In the genomic region with DNA sequence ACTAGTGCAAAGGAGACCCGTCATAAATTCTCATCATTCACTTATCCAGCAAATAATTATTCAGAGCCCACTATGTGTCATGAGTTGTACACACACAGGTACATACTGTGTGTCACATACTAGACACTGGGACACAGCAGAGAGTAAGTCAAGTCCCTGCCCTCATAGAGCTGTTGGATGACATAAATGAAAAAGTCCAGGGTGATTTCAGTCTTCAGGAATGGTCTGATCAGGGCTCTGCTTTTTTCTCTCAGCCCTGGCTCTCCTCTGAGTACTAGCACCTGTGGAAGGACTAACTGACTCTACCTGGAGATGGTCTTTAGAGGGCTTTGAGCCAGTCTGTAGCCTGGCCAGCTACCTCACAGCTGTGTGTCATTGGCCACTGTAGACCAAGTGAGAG, we compare ENCODE assay signal across 20 cellular contexts.
DNase-seq lines count a peak whose midpoint lies in the region; ATAC-seq, FAIRE-seq and TF ChIP-seq lines count a peak whose summit lies in the region.
"Had no signal": no experiment of that assay in that cellular context is flagged by ENCODE, and none has a peak within 500 bp of the region (broad histone marks: within the 10 kb centered on the region; RNA-seq: fewer than 3 reads in every experiment).

No MANE protein-coding gene starts in this region.

- TF ChIP-seq RAD21 in K562 (CRISPR knock-in tag; conservative IDR thresholded peaks at IDR 0.05 in 1 of 2, IDR thresholded peaks at IDR 0.05 in 1 of 2): no peak

- H3K9me3 Mint-ChIP-seq in naive thymus-derived CD4-positive, alpha-beta T cell: peaks cover 0 to 2% (median 0%) of the 10 kb centered on the region in 11 donors
- H3K9me3 Mint-ChIP-seq in glutamatergic neuron (ENCODE audit: unreplicated experiment): no peaks in the 10 kb centered on the region
- H3K9me3 Mint-ChIP-seq: CD4-positive, alpha-beta T cell had no signal

- POLR2A ChIA-PET in K562 (lab: Yijun Ruan, JAX): no interaction called here
- POLR2A ChIA-PET in naive thymus-derived CD4-positive, alpha-beta T cell (lab: Charles Lee): no interaction called here

- WGBS in K562 (ENCODE audit: insufficient coverage, low coverage, missing lambda C conversion rate): 0% methylated on average over 1 of the region's 1 CpG

- no peaks in the 10 kb centered on the region for H3K9me1 ChIP-seq in K562 (ENCODE audit: control insufficient read depth, insufficient read depth, low read length)

- H3K9ac ChIP-seq in OCI-LY3 (ENCODE audit: low read length) (no peak overlapping the region), K562 (ENCODE audit: insufficient read depth in 1 of 2, low read depth in 2 of 2, low read length in 2 of 2) (no peak overlapping the region)
- H3K9ac ChIP-seq: GM23248 had no signal

- H2AFZ ChIP-seq in OCI-LY3 (ENCODE audit: low read depth, low read length): no peak overlapping the region
- no peak overlapping the region for H2AFZ ChIP-seq in K562 (ENCODE audit: low read depth, low read length)
- H2AFZ ChIP-seq: GM23248 had no signal

- no peak for TF ChIP-seq EP300 in K562 (IDR thresholded peaks at IDR 0.05; ENCODE audit: low read length)

- no peak overlapping the region for H3K4me3 Mint-ChIP-seq in naive thymus-derived CD4-positive, alpha-beta T cell
- no peak overlapping the region for H3K4me3 Mint-ChIP-seq in glutamatergic neuron (ENCODE audit: unreplicated experiment)
- H3K4me3 Mint-ChIP-seq: CD4-positive, alpha-beta T cell had no signal

- CTCF ChIA-PET in K562 (lab: Yijun Ruan, JAX; ENCODE audit: low intra/inter-chr PET ratio): no interaction called here
- CTCF ChIA-PET in naive thymus-derived CD4-positive, alpha-beta T cell (lab: Charles Lee): interaction anchor here (1.4 kb wide), 1 partner anchor 11 kb away, joined by 5 read pairs; no protein-coding TSS in a partner anchor

- H4K20me1 ChIP-seq in OCI-LY3 (ENCODE audit: insufficient read depth, low read length) (no peaks in the 10 kb centered on the region), K562 (replicated peaks; ENCODE audit: control insufficient read depth, insufficient read depth, low read length) (no peaks in the 10 kb centered on the region)

- H3K36me3 ChIP-seq in OCI-LY3 (replicated peaks; ENCODE audit: low read depth, low read length) (no peaks in the 10 kb centered on the region), K562 (ENCODE audit: control insufficient read depth, insufficient read depth, low read length) (no peaks in the 10 kb centered on the region)
- H3K36me3 ChIP-seq in naive thymus-derived CD4-positive, alpha-beta T cell (ENCODE audit: control insufficient read depth in 2 of 3, insufficient read depth in 3 of 3, low read length in 3 of 3): no peaks in the 10 kb centered on the region
- H3K36me3 ChIP-seq: BE2C, HAP-1 had no signal

- no peak overlapping the region for H3K27ac ChIP-seq in OCI-LY3 (ENCODE audit: low read length)
- H3K27ac ChIP-seq in K562 (ENCODE audit: extremely low read depth, low read depth, low read length): no peak overlapping the region
- no peak overlapping the region for H3K27ac ChIP-seq in naive thymus-derived CD4-positive, alpha-beta T cell (ENCODE audit: low read depth, low read length)
- H3K27ac ChIP-seq: C4-2B, GM23248, HL-60 had no signal

- H3K9me3 ChIP-seq in OCI-LY3 (ENCODE audit: insufficient read depth, low read length) (no peaks in the 10 kb centered on the region), K562 (replicated peaks; ENCODE audit: control insufficient read depth, insufficient read depth, low read depth, low read length) (no peaks in the 10 kb centered on the region)
- no peaks in the 10 kb centered on the region for H3K9me3 ChIP-seq in naive thymus-derived CD4-positive, alpha-beta T cell (ENCODE audit: control insufficient read depth in 2 of 3, low read length in 3 of 3)
- H3K9me3 ChIP-seq: BE2C, Caco-2, HAP-1 had no signal

- peaks cover 0 to 4% (median 0%) of the 10 kb centered on the region in 5 donors for H3K36me3 Mint-ChIP-seq in naive thymus-derived CD4-positive, alpha-beta T cell
- no peaks in the 10 kb centered on the region for H3K36me3 Mint-ChIP-seq in glutamatergic neuron (ENCODE audit: unreplicated experiment)

- H3K4me2 ChIP-seq in OCI-LY3 (ENCODE audit: low read length) (peak overlapping the region; percentile 8; the same call in 1 of the 2 replicates), K562 (ENCODE audit: insufficient read depth, low read length) (no peak overlapping the region)

- H3K27me3 ChIP-seq in OCI-LY3 (ENCODE audit: low read depth, low read length): no peaks in the 10 kb centered on the region
- H3K27me3 ChIP-seq in K562 (ENCODE audit: control insufficient read depth in 2 of 2, insufficient read depth in 2 of 2, low read length in 2 of 2): no peaks in the 10 kb centered on the region
- no peaks in the 10 kb centered on the region for H3K27me3 ChIP-seq in naive thymus-derived CD4-positive, alpha-beta T cell (ENCODE audit: control insufficient read depth in 2 of 2, insufficient read depth in 2 of 2, low read length in 2 of 2)
- H3K27me3 ChIP-seq: BE2C had no signal

- ATAC-seq in K562 (peak; percentile 41; the same call in 2 of the 3 replicates), GM19328 (IDR thresholded peaks at IDR 0.05; ENCODE audit: unreplicated experiment) (no peak)
- no peak for ATAC-seq in naive thymus-derived CD4-positive, alpha-beta T cell
- ATAC-seq: GM12878 had no signal

- H3K27me3 Mint-ChIP-seq in naive thymus-derived CD4-positive, alpha-beta T cell: peaks cover 0 to 53% (median 4%) of the 10 kb centered on the region in 5 donors
- H3K27me3 Mint-ChIP-seq in glutamatergic neuron (ENCODE audit: unreplicated experiment): peaks cover 4% of the 10 kb centered on the region
- H3K27me3 Mint-ChIP-seq: CD4-positive, alpha-beta T cell had no signal

- H3K4me3 ChIP-seq in OCI-LY3 (ENCODE audit: low read length) (no peak overlapping the region), K562 (no peak overlapping the region)
- H3K4me3 ChIP-seq in naive thymus-derived CD4-positive, alpha-beta T cell (ENCODE audit: low read length): no peak overlapping the region
- H3K4me3 ChIP-seq: GM12878, GM23248, HAP-1 had no signal

- H3K4me1 ChIP-seq in OCI-LY3 (ENCODE audit: low read length) (peaks cover 59% of the 10 kb centered on the region), K562 (replicated peaks in 1 of 2; ENCODE audit: control insufficient read depth in 2 of 2, insufficient read depth in 2 of 2, low read length in 2 of 2) (peaks cover 3 to 9% of the 10 kb centered on the region in 2 experiments; a peak in 4 of 5 replicates)
- H3K4me1 ChIP-seq in naive thymus-derived CD4-positive, alpha-beta T cell (ENCODE audit: control insufficient read depth in 2 of 2, insufficient read depth in 2 of 2, low read length in 2 of 2): peaks cover 4 to 16% of the 10 kb centered on the region in 2 donors
- H3K4me1 ChIP-seq: BE2C had no signal

- FAIRE-seq in K562 (lab: Jason Lieb, UNC): no peak
- FAIRE-seq: A204.1, D721Med, GM12878, GM19239 had no signal

- no peak for DNase-seq in K562 (ENCODE audit: extremely low read depth in 1 of 4, low spot score in 3 of 4)
- DNase-seq in naive thymus-derived CD4-positive, alpha-beta T cell: no peak
- DNase-seq in glutamatergic neuron: no peak
- no peak for DNase-seq in DMS153 treated with DMSO at 0.1 percent for 48 hours (lab: John Stamatoyannopoulos, UW; ENCODE audit: unreplicated experiment)
- DNase-seq: ACHN; BE2C; Caco-2; CD4-positive, alpha-beta T cell; DMS79; GF-D8; GM23248 had no signal

- no TSS peak for BruUV-seq in K562 (replicated peaks; lab: Mats Ljungman, UMichigan)

- no peak for TF ChIP-seq POLR2A in K562 (conservative IDR thresholded peaks at IDR 0.05)

- in situ Hi-C loops in K562 (cut with MboI): no loop called here

- peaks cover 27 to 65% (median 56%) of the 10 kb centered on the region in 7 donors for H3K4me1 Mint-ChIP-seq in naive thymus-derived CD4-positive, alpha-beta T cell
- H3K4me1 Mint-ChIP-seq in glutamatergic neuron (ENCODE audit: low read depth, unreplicated experiment): peaks cover 10% of the 10 kb centered on the region

- H3K27ac Mint-ChIP-seq in naive thymus-derived CD4-positive, alpha-beta T cell: peak overlapping the region in 5 of 9 donors; percentile 1 to 64 (median 10)
- no peak overlapping the region for H3K27ac Mint-ChIP-seq in glutamatergic neuron (ENCODE audit: unreplicated experiment)
- H3K27ac Mint-ChIP-seq: CD4-positive, alpha-beta T cell had no signal

- H3K79me2 ChIP-seq in OCI-LY3 (ENCODE audit: low read length): no peaks in the 10 kb centered on the region
- H3K79me2 ChIP-seq in K562 (ENCODE audit: control insufficient read depth, insufficient read depth, low read length): no peaks in the 10 kb centered on the region

- TF ChIP-seq CTCF in OCI-LY3 (IDR thresholded peaks at IDR 0.05; ENCODE audit: low read depth, low read length): no peak
- no peak for TF ChIP-seq CTCF in K562 (IDR thresholded peaks at IDR 0.05 in 2 of 3, conservative IDR thresholded peaks at IDR 0.05 in 1 of 3; ENCODE audit: insufficient read depth in 2 of 3, low read depth in 1 of 3, low read length in 3 of 3)
- no peak for TF ChIP-seq CTCF in glutamatergic neuron (IDR thresholded peaks at IDR 0.05; ENCODE audit: partially characterized antibody, unreplicated experiment)

- intact Hi-C loops in K562 (cut with micrococcal nuclease): no loop called here
- intact Hi-C loops in naive thymus-derived CD4-positive, alpha-beta T cell (cut with micrococcal nuclease): no loop called here

TF ChIP-seq in K562, 482 proteins besides CTCF, POLR2A, EP300 and RAD21 (continues in another document):
- TF ChIP-seq, protein P1, sequence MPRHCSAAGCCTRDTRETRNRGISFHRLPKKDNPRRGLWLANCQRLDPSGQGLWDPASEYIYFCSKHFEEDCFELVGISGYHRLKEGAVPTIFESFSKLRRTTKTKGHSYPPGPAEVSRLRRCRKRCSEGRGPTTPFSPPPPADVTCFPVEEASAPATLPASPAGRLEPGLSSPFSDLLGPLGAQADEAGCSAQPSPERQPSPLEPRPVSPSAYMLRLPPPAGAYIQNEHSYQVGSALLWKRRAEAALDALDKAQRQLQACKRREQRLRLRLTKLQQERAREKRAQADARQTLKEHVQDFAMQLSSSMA (CRISPR knock-in tag; IDR thresholded peaks at IDR 0.05): no peak
